1 cellular context compared by ENCODE assay signal in genomic region chr1:164735315-164736052, GRCh38.
A peak's percentile ranks its signal among the peaks of the same experiment; 100 is the strongest.
TF ChIP-seq lines count a peak whose summit lies in the region.

No MANE protein-coding gene starts in this region.

TF ChIP-seq in K562, 482 proteins besides CTCF, POLR2A, EP300 and RAD21 (continued from another document and continues in another):
- TF ChIP-seq, protein P1, sequence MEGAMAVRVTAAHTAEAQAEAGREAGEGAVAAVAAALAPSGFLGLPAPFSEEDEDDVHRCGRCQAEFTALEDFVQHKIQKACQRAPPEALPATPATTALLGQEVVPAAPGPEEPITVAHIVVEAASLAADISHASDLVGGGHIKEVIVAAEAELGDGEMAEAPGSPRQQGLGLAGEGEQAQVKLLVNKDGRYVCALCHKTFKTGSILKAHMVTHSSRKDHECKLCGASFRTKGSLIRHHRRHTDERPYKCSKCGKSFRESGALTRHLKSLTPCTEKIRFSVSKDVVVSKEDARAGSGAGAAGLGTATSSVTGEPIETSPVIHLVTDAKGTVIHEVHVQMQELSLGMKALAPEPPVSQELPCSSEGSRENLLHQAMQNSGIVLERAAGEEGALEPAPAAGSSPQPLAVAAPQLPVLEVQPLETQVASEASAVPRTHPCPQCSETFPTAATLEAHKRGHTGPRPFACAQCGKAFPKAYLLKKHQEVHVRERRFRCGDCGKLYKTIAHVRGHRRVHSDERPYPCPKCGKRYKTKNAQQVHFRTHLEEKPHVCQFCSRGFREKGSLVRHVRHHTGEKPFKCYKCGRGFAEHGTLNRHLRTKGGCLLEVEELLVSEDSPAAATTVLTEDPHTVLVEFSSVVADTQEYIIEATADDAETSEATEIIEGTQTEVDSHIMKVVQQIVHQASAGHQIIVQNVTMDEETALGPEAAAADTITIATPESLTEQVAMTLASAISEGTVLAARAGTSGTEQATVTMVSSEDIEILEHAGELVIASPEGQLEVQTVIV (CRISPR knock-in tag; IDR thresholded peaks at IDR 0.05; ENCODE audit: borderline replicate concordance) = no peak
- TF ChIP-seq SMARCB1 (IDR thresholded peaks at IDR 0.05; ENCODE audit: insufficient read length, low read depth) (no peak), SRSF7 (optimal IDR thresholded peaks at IDR 0.05; ENCODE audit: low read depth, low read length) (no peak), USF1 (CRISPR knock-in tag; IDR thresholded peaks at IDR 0.05) (peak; percentile 31; the same call in 1 of the 2 replicates), HEY1 (CRISPR knock-in tag; IDR thresholded peaks at IDR 0.05; ENCODE audit: borderline replicate concordance) (no peak), PHTF2 (CRISPR knock-in tag; IDR thresholded peaks at IDR 0.05) (no peak), CAMTA2 (CRISPR knock-in tag; conservative IDR thresholded peaks at IDR 0.05) (no peak), DLX4 (CRISPR knock-in tag; IDR thresholded peaks at IDR 0.05) (no peak), ZC3H8 (IDR thresholded peaks at IDR 0.05) (no peak), TARDBP (IDR thresholded peaks at IDR 0.05) (no peak), THRAP3 (IDR thresholded peaks at IDR 0.05; ENCODE audit: borderline replicate concordance) (no peak), PTBP1 (IDR thresholded peaks at IDR 0.05; ENCODE audit: low read depth, low read length) (no peak), RAD51 (IDR thresholded peaks at IDR 0.05; ENCODE audit: borderline replicate concordance, low read depth) (no peak), CGGBP1 (CRISPR knock-in tag; IDR thresholded peaks at IDR 0.05) (no peak), ZNF184 (CRISPR knock-in tag; IDR thresholded peaks at IDR 0.05) (no peak), KLF10 (CRISPR knock-in tag; IDR thresholded peaks at IDR 0.05) (no peak), AFF1 (IDR thresholded peaks at IDR 0.05; ENCODE audit: low read depth in 1 of 2, partially characterized antibody in 2 of 2) (no peak), STAT5A (IDR thresholded peaks at IDR 0.05; ENCODE audit: borderline replicate concordance, low read length) (no peak), ZNF146 (CRISPR knock-in tag; IDR thresholded peaks at IDR 0.05; ENCODE audit: unreplicated experiment) (no peak), ETV6 (IDR thresholded peaks at IDR 0.05; ENCODE audit: borderline replicate concordance in 1 of 2, low read depth in 2 of 2, low read length in 1 of 2) (no peak), ETV6 (CRISPR knock-in tag; IDR thresholded peaks at IDR 0.05; ENCODE audit: borderline replicate concordance) (no peak), MEF2A (IDR thresholded peaks at IDR 0.05; ENCODE audit: control insufficient read depth, low read depth, low read length) (no peak), KAT8 (IDR thresholded peaks at IDR 0.05; ENCODE audit: low read depth) (no peak), THRA (IDR thresholded peaks at IDR 0.05) (no peak), LARP7 (IDR thresholded peaks at IDR 0.05) (no peak), BHLHE40 (IDR thresholded peaks at IDR 0.05; ENCODE audit: low read length) (0 out of 2 replicates have a peak, but pooled peaks have one; percentile 29), ILK (tag; IDR thresholded peaks at IDR 0.05; ENCODE audit: borderline replicate concordance, low read depth) (no peak), ZBTB5 (IDR thresholded peaks at IDR 0.05) (no peak), FOXP4 (CRISPR knock-in tag; IDR thresholded peaks at IDR 0.05; ENCODE audit: borderline replicate concordance) (no peak), HOXB6 (CRISPR knock-in tag; IDR thresholded peaks at IDR 0.05; ENCODE audit: borderline replicate concordance) (no peak), ZNF253 (CRISPR knock-in tag; conservative IDR thresholded peaks at IDR 0.05) (no peak)
- TF ChIP-seq, protein P2, sequence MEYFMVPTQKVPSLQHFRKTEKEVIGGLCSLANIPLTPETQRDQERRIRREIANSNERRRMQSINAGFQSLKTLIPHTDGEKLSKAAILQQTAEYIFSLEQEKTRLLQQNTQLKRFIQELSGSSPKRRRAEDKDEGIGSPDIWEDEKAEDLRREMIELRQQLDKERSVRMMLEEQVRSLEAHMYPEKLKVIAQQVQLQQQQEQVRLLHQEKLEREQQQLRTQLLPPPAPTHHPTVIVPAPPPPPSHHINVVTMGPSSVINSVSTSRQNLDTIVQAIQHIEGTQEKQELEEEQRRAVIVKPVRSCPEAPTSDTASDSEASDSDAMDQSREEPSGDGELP (CRISPR knock-in tag; IDR thresholded peaks at IDR 0.05; ENCODE audit: borderline replicate concordance) = no peak
- TF ChIP-seq, protein P3, sequence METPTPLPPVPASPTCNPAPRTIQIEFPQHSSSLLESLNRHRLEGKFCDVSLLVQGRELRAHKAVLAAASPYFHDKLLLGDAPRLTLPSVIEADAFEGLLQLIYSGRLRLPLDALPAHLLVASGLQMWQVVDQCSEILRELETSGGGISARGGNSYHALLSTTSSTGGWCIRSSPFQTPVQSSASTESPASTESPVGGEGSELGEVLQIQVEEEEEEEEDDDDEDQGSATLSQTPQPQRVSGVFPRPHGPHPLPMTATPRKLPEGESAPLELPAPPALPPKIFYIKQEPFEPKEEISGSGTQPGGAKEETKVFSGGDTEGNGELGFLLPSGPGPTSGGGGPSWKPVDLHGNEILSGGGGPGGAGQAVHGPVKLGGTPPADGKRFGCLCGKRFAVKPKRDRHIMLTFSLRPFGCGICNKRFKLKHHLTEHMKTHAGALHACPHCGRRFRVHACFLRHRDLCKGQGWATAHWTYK (CRISPR knock-in tag; IDR thresholded peaks at IDR 0.05) = no peak
- TF ChIP-seq, protein P4, sequence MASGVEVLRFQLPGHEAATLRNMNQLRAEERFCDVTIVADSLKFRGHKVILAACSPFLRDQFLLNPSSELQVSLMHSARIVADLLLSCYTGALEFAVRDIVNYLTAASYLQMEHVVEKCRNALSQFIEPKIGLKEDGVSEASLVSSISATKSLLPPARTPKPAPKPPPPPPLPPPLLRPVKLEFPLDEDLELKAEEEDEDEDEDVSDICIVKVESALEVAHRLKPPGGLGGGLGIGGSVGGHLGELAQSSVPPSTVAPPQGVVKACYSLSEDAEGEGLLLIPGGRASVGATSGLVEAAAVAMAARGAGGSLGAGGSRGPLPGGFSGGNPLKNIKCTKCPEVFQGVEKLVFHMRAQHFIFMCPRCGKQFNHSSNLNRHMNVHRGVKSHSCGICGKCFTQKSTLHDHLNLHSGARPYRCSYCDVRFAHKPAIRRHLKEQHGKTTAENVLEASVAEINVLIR (CRISPR knock-in tag; IDR thresholded peaks at IDR 0.05) = no peak
- TF ChIP-seq, protein P5, sequence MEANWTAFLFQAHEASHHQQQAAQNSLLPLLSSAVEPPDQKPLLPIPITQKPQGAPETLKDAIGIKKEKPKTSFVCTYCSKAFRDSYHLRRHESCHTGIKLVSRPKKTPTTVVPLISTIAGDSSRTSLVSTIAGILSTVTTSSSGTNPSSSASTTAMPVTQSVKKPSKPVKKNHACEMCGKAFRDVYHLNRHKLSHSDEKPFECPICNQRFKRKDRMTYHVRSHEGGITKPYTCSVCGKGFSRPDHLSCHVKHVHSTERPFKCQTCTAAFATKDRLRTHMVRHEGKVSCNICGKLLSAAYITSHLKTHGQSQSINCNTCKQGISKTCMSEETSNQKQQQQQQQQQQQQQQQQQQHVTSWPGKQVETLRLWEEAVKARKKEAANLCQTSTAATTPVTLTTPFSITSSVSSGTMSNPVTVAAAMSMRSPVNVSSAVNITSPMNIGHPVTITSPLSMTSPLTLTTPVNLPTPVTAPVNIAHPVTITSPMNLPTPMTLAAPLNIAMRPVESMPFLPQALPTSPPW (CRISPR knock-in tag; IDR thresholded peaks at IDR 0.05) = peak; percentile 56; the same call in 1 of the 2 replicates
- TF ChIP-seq, protein P6, sequence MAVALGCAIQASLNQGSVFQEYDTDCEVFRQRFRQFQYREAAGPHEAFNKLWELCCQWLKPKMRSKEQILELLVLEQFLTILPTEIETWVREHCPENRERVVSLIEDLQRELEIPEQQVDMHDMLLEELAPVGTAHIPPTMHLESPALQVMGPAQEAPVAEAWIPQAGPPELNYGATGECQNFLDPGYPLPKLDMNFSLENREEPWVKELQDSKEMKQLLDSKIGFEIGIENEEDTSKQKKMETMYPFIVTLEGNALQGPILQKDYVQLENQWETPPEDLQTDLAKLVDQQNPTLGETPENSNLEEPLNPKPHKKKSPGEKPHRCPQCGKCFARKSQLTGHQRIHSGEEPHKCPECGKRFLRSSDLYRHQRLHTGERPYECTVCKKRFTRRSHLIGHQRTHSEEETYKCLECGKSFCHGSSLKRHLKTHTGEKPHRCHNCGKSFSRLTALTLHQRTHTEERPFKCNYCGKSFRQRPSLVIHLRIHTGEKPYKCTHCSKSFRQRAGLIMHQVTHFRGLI (CRISPR knock-in tag; IDR thresholded peaks at IDR 0.05) = no peak
